In the genomic region with DNA sequence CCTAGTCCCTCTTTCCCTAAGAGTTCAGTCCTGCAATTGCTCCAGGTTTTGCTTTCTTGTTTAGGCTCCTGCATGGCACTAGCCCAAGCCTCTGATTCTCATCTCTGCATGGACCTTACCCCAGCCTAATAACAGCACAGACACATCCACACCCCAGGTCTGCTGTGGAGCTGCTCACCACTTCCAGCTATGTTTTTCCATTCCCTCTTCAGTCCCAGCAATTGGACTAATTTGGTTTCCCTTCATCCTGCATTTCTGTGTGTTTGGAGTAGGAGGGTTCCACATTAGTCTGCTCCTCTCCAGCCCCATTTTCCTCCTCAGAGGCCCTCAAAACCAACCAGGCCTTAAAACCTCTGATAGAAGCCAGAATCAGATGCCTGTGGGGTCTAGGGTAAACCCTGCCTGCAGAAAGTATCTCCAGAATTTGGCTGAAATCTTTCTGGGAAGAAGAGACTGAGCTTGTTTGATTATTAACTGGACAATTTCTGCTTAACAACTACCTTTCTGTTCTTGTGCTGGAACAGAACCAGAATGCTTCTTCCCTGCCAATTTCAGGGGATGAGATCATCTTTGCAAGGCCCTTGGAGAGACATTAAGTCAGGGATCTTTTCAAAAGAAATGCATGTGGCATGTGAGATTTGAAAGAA, we compare ENCODE assay signal across 15 cellular contexts.
A peak's percentile ranks its signal among the peaks of the same experiment; 100 is the strongest.
DNase-seq lines count a peak whose midpoint lies in the region; ATAC-seq and TF ChIP-seq lines count a peak whose summit lies in the region.
"Had no signal": no experiment of that assay in that cellular context is flagged by ENCODE, and none has a peak within 500 bp of the region (broad histone marks: within the 10 kb centered on the region; RNA-seq: fewer than 3 reads in every experiment).

No MANE protein-coding gene starts in this region.

- H3K27me3 ChIP-seq in neural progenitor cell = no peaks in the 10 kb centered on the region
- H3K27me3 ChIP-seq in colonic mucosa = no peaks in the 10 kb centered on the region
- H3K27me3 ChIP-seq: BLaER1 treated with 17β-estradiol and CSF1 and Interleukin-3, amounts not matched to agents 10 nM and 100 nM had no signal

- DNase-seq in AG10803 (ENCODE audit: low read depth) (peak; percentile 85), SK-MEL-5 (ENCODE audit: low read depth, low spot score) (peak; percentile 62), fibroblast of pulmonary artery (ENCODE audit: low read depth) (peak; percentile 76), neural progenitor cell (ENCODE audit: low spot score) (no peak), ecto neural progenitor cell (ENCODE audit: low spot score) (no peak), GM20000 (ENCODE audit: low spot score) (no peak), colonic mucosa (no peak)
- DNase-seq: activated T-cell treated with anti-CD3 and anti-CD28 coated beads, Interleukin-2, amount 50 U/mL, for 72 hours; cerebellar nuclear complex; NCI-H1048; NCI-H526; right cardiac atrium; trophoblast cell had no signal

- H3K9me3 ChIP-seq in neural progenitor cell (ENCODE audit: low read depth) (no peaks in the 10 kb centered on the region), colonic mucosa (no peaks in the 10 kb centered on the region)
- H3K9me3 ChIP-seq: BLaER1 treated with 17β-estradiol and CSF1 and Interleukin-3, amounts not matched to agents 10 nM and 100 nM had no signal

- no peak overlapping the region for H3K27ac Mint-ChIP-seq in neural progenitor cell
- H3K27ac Mint-ChIP-seq: activated T-cell treated with anti-CD3 and anti-CD28 coated beads, Interleukin-2, amount 50 U/mL, for 72 hours had no signal

- H3K4me1 Mint-ChIP-seq in neural progenitor cell = no peaks in the 10 kb centered on the region

- ATAC-seq in HG03439 (IDR thresholded peaks at IDR 0.05; ENCODE audit: unreplicated experiment) = no peak
- ATAC-seq: activated T-cell treated with anti-CD3 and anti-CD28 coated beads, Interleukin-2, amount 50 U/mL, for 72 hours had no signal

- peak overlapping the region; percentile 24 for H2AFZ ChIP-seq in neural progenitor cell (replicated peaks)

- no peak overlapping the region for H3K9ac ChIP-seq in neural progenitor cell
- H3K9ac ChIP-seq in colonic mucosa (ENCODE audit: low read depth in 2 of 2, low read length in 2 of 2) = no peak overlapping the region
- H3K9ac ChIP-seq: BLaER1 treated with 17β-estradiol and CSF1 and Interleukin-3, amounts not matched to agents 10 nM and 100 nM had no signal

- H3K27me3 Mint-ChIP-seq in neural progenitor cell (ENCODE audit: insufficient read depth, low read depth) = no peaks in the 10 kb centered on the region

- TF ChIP-seq CTCF in AG10803 (conservative IDR thresholded peaks at IDR 0.05; ENCODE audit: low read length) = no peak
- no peak for TF ChIP-seq CTCF in fibroblast of pulmonary artery (IDR thresholded peaks at IDR 0.05; ENCODE audit: low read length, missing control alignments)
- no peak for TF ChIP-seq CTCF in neural progenitor cell (IDR thresholded peaks at IDR 0.05)
- TF ChIP-seq CTCF in GM20000 (IDR thresholded peaks at IDR 0.05; ENCODE audit: extremely low read depth, missing control alignments) = no peak
- TF ChIP-seq CTCF in colonic mucosa (IDR thresholded peaks at IDR 0.05) = no peak

- intact Hi-C loops in colonic mucosa (cut with DNase I) = no loop called here

- in situ Hi-C loops in SK-MEL-5 (cut with HindIII; ENCODE audit: low pct_unique_long_range_greater_than_20kb, low sequenced_read_pairs) = no loop called here

- no peaks in the 10 kb centered on the region for H4K20me1 ChIP-seq in neural progenitor cell (ENCODE audit: low read depth)
- H4K20me1 ChIP-seq: BLaER1 treated with 17β-estradiol and CSF1 and Interleukin-3, amounts not matched to agents 10 nM and 100 nM had no signal

- no peaks in the 10 kb centered on the region for H3K79me2 ChIP-seq in neural progenitor cell (ENCODE audit: low read depth)

- H3K9me3 Mint-ChIP-seq in neural progenitor cell = no peaks in the 10 kb centered on the region
- H3K9me3 Mint-ChIP-seq: activated T-cell treated with anti-CD3 and anti-CD28 coated beads, Interleukin-2, amount 50 U/mL, for 72 hours had no signal

- H3K4me2 ChIP-seq in neural progenitor cell = no peak overlapping the region
- H3K4me2 ChIP-seq: BLaER1 treated with 17β-estradiol and CSF1 and Interleukin-3, amounts not matched to agents 10 nM and 100 nM had no signal

- no peak overlapping the region for H3K4me3 Mint-ChIP-seq in neural progenitor cell
- H3K4me3 Mint-ChIP-seq: activated T-cell treated with anti-CD3 and anti-CD28 coated beads, Interleukin-2, amount 50 U/mL, for 72 hours had no signal

- H3F3A ChIP-seq in neural progenitor cell (ENCODE audit: low read depth) = no peaks in the 10 kb centered on the region

- no peaks in the 10 kb centered on the region for H3K36me3 Mint-ChIP-seq in neural progenitor cell

- H3K36me3 ChIP-seq in neural progenitor cell = no peaks in the 10 kb centered on the region
- no peaks in the 10 kb centered on the region for H3K36me3 ChIP-seq in colonic mucosa
- H3K36me3 ChIP-seq: BLaER1 treated with 17β-estradiol and CSF1 and Interleukin-3, amounts not matched to agents 10 nM and 100 nM had no signal

- no peaks in the 10 kb centered on the region for H3K4me1 ChIP-seq in neural progenitor cell
- H3K4me1 ChIP-seq in colonic mucosa = no peaks in the 10 kb centered on the region

- H3K27ac ChIP-seq in neural progenitor cell (no peak overlapping the region), colonic mucosa (no peak overlapping the region)
- H3K27ac ChIP-seq: BLaER1 treated with 17β-estradiol and CSF1 and Interleukin-3, amounts not matched to agents 10 nM and 100 nM had no signal

- H3K4me3 ChIP-seq in AG10803 (ENCODE audit: low read length) = no peak overlapping the region
- H3K4me3 ChIP-seq in fibroblast of pulmonary artery (replicated peaks; ENCODE audit: low read depth, low read length) = no peak overlapping the region
- H3K4me3 ChIP-seq in neural progenitor cell = no peak overlapping the region
- H3K4me3 ChIP-seq in colonic mucosa = no peak overlapping the region
- H3K4me3 ChIP-seq: BLaER1 treated with 17β-estradiol and CSF1 and Interleukin-3, amounts not matched to agents 10 nM and 100 nM had no signal

Comparison
In these comparisons a context has a peak if more than half of its experiments do, and no peak if none do; other contexts are left out.
1. DNase-seq: peak in AG10803 (single experiment), SK-MEL-5 (single experiment) and fibroblast of pulmonary artery (single experiment); none in neural progenitor cell (single experiment), ecto neural progenitor cell (single experiment), GM20000 (single experiment) and colonic mucosa (single experiment).